8 cellular contexts compared by ENCODE assay signal in the genomic region with DNA sequence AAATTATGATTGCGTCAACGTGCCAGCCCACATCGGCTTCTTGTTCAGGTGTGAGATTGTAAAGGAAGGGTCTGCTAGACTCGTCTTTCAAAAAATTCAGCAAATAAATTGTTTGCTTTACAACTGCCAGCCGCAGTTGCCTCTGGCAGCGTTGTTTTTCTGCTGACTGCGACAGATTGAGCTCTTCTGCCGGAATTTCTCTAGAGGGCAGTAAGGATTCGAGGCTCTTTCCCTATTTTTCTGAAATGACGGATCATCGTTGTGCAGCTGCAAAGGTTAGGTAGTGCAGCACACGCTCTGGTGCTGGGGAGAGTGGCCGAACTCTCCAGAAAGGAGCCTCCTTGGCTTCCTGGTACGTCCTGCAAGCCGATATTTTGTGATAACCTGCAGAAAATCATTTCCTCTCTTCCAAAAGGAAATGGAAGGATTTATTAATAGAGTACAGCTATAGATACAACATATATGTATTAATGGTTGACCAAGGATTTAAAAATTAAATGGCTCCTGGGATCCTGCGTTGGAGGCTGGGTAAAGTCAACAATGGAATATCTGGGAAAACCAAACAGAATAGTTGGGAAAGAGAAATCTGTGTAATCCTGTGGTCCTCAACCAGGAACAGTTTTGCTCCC.
DNase-seq lines count a peak whose midpoint lies in the region; ATAC-seq and TF ChIP-seq lines count a peak whose summit lies in the region.

No MANE protein-coding gene starts in this region.

- TF ChIP-seq CTCF in CD4-positive, alpha-beta T cell (IDR thresholded peaks at IDR 0.05), result no peak
- TF ChIP-seq CTCF in WI38 (IDR thresholded peaks at IDR 0.05; ENCODE audit: low read depth, low read length), result peak; percentile 40; the same call in 1 of the 2 replicates

- H3K4me2 ChIP-seq in Karpas-422 (ENCODE audit: low read depth, low read length, poor library complexity, severe bottlenecking), result no peak overlapping the region

- no peak for ATAC-seq in CD4-positive, alpha-beta T cell (ENCODE audit: poor library complexity)
- ATAC-seq in GM19328 (IDR thresholded peaks at IDR 0.05; ENCODE audit: unreplicated experiment), result no peak

- no peaks in the 10 kb centered on the region for H3K79me2 ChIP-seq in Karpas-422 (ENCODE audit: low read length)

- no peak overlapping the region for H3K9ac ChIP-seq in Karpas-422 (ENCODE audit: low read length)

- POLR2A ChIA-PET in CD4-positive, alpha-beta T cell (lab: Charles Lee), result interaction anchor here (1.5 to 2.8 kb wide), 3 partner anchors 92 to 688 kb away, joined by 3 to 17 read pairs (median 8); no protein-coding TSS in a partner anchor

- intact Hi-C loops in CD4-positive, alpha-beta T cell (cut with DNase I, micrococcal nuclease), result loop anchor here (5.0 to 10.0 kb wide), 5 partner anchors 64 to 1884 kb away; no protein-coding TSS in a partner anchor

- no peaks in the 10 kb centered on the region for H3K9me3 ChIP-seq in CD4-positive, alpha-beta T cell (ENCODE audit: control insufficient read depth, low read length)
- H3K9me3 ChIP-seq in Karpas-422 (ENCODE audit: low read length), result no peaks in the 10 kb centered on the region

- H3K36me3 ChIP-seq in Karpas-422 (ENCODE audit: insufficient read depth, low read length), result no peaks in the 10 kb centered on the region

- CTCF ChIA-PET in CD4-positive, alpha-beta T cell (lab: Charles Lee), result interaction anchor here (0.7 to 2.2 kb wide), 2 partner anchors 144 to 1234 kb away, joined by 3 to 8 read pairs; no protein-coding TSS in a partner anchor

- no peaks in the 10 kb centered on the region for H3K36me3 Mint-ChIP-seq in CD4-positive, alpha-beta T cell (ENCODE audit: low read depth)

- H3K27ac Mint-ChIP-seq in CD4-positive, alpha-beta T cell, result no peak overlapping the region

- no peak overlapping the region for H3K27ac ChIP-seq in CD4-positive, alpha-beta T cell (ENCODE audit: low read depth, low read length)
- H3K27ac ChIP-seq in Karpas-422 (ENCODE audit: low read length), result no peak overlapping the region

- H2AFZ ChIP-seq in Karpas-422 (ENCODE audit: low read length), result no peak overlapping the region

- H3K4me3 Mint-ChIP-seq in CD4-positive, alpha-beta T cell, result peak overlapping the region; percentile 63

- no peaks in the 10 kb centered on the region for H3K27me3 ChIP-seq in CD4-positive, alpha-beta T cell (ENCODE audit: control insufficient read depth, insufficient read depth, low read length)
- H3K27me3 ChIP-seq in Karpas-422 (ENCODE audit: low read length), result no peaks in the 10 kb centered on the region

- H3K4me1 Mint-ChIP-seq in CD4-positive, alpha-beta T cell (ENCODE audit: low read depth), result peaks cover 30% of the 10 kb centered on the region

- no peaks in the 10 kb centered on the region for H3K4me1 ChIP-seq in Karpas-422 (ENCODE audit: low read length)

- H3K9me3 Mint-ChIP-seq in CD4-positive, alpha-beta T cell, result peaks cover 2% of the 10 kb centered on the region

- DNase-seq in CD4-positive, alpha-beta T cell, result no peak
- peak; percentile 72 for DNase-seq in NCI-H1092 treated with DMSO at 0.1 percent for 48 hours (lab: John Stamatoyannopoulos, UW)
- peak; percentile 44 for DNase-seq in kidney glomerular epithelial cell (lab: John Stamatoyannopoulos, UW)
- no peak for DNase-seq in stimulated activated CD4-positive, alpha-beta T cell treated with anti-CD3 and anti-CD28 coated beads, Interleukin-2, amount 100 ng/mL, for 48 hours
- no peak for DNase-seq in Karpas-422
- no peak for DNase-seq in stimulated activated CD4-positive, alpha-beta T cell treated with anti-CD3 and anti-CD28 coated beads, Interleukin-12 subunit alpha, Interleukin-12 subunit beta, amount 100 ng/mL, for 4 hours

- H3K9me2 ChIP-seq in Karpas-422 (replicated peaks; ENCODE audit: insufficient read depth, low read length), result no peaks in the 10 kb centered on the region

- no peaks in the 10 kb centered on the region for H3K27me3 Mint-ChIP-seq in CD4-positive, alpha-beta T cell

- H3K4me3 ChIP-seq in WI38 (ENCODE audit: low read depth, low read length) (no peak overlapping the region), Karpas-422 (ENCODE audit: low read length) (no peak overlapping the region)

- no peaks in the 10 kb centered on the region for H4K20me1 ChIP-seq in Karpas-422 (ENCODE audit: insufficient read depth, low read depth, low read length)

Comparison
In these comparisons a context has a peak if more than half of its experiments do, and no peak if none do; other contexts are left out.
1. DNase-seq: peak in NCI-H1092 treated with DMSO at 0.1 percent for 48 hours (single experiment) and kidney glomerular epithelial cell (single experiment); none in CD4-positive, alpha-beta T cell (0 of 10), stimulated activated CD4-positive, alpha-beta T cell treated with anti-CD3 and anti-CD28 coated beads, Interleukin-2, amount 100 ng/mL, for 48 hours (0 of 2), Karpas-422 (single experiment) and stimulated activated CD4-positive, alpha-beta T cell treated with anti-CD3 and anti-CD28 coated beads, Interleukin-12 subunit alpha, Interleukin-12 subunit beta, amount 100 ng/mL, for 4 hours (single experiment).